Comparison of ENCODE assay signal across 22 cellular contexts in the genomic region with DNA sequence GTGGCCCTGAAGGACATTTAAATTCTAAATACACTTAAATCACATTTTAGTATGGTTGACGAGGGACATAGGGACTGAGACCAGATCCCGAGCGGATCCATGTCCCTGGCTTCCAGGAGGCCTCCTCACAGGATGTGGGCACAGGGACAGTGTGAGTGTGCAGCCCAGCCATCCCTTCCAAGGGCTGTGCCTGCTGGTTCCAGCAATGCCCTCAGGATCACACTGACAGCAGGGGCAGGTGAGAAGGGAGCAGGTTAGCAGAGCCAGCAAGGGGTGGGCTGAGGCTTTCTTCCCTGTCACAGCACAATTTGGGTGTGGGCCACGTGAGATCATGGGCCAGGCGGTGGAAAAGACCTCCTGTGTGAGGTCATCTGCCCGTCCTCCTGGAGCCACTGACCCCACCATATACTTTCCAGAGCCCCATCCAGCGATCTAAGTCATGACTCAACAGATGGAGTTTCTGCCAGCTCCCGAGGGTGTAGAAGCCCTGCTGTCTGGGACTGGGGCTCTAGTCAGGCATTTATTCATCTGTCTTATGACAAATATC. TPM values are rescaled to one million over a fixed set of nuclear protein-coding genes. Genes with fewer than 3 reads are reported as not detected.
DNase-seq lines count a peak whose midpoint lies in the region; ATAC-seq and TF ChIP-seq lines count a peak whose summit lies in the region.
"Had no signal": no experiment of that assay in that cellular context is flagged by ENCODE, and none has a peak within 500 bp of the region (broad histone marks: within the 10 kb centered on the region; RNA-seq: fewer than 3 reads in every experiment).

No MANE protein-coding gene starts in this region.

- H3K27ac ChIP-seq in ovary, result no peak overlapping the region
- H3K27ac ChIP-seq: pancreas, tibial nerve had no signal

- no peak overlapping the region for H3K4me3 Mint-ChIP-seq in activated CD8-positive, alpha-beta T cell treated with anti-CD3 and anti-CD28 coated beads for 36 hours
- H3K4me3 Mint-ChIP-seq in activated CD4-positive, alpha-beta memory T cell treated with anti-CD3 and anti-CD28 coated beads, Interleukin-2, amount 10 ng/mL, durations not matched to agents 7 days and 5 days, result no peak overlapping the region

- no peak for TF ChIP-seq POLR2A in ovary (IDR thresholded peaks at IDR 0.05)

- H3K36me3 ChIP-seq in ovary, result no peaks in the 10 kb centered on the region
- H3K36me3 ChIP-seq: pancreas had no signal

- intact Hi-C loops in ovary (cut with DNase I), result no loop called here
- intact Hi-C loops in activated CD8-positive, alpha-beta T cell treated with anti-CD3 and anti-CD28 coated beads for 36 hours (cut with micrococcal nuclease), result no loop called here

- H3K36me3 Mint-ChIP-seq in activated CD8-positive, alpha-beta T cell treated with anti-CD3 and anti-CD28 coated beads for 36 hours (ENCODE audit: low read depth), result peaks cover 2% of the 10 kb centered on the region
- peaks cover 29% of the 10 kb centered on the region for H3K36me3 Mint-ChIP-seq in activated CD4-positive, alpha-beta memory T cell treated with anti-CD3 and anti-CD28 coated beads, Interleukin-2, amount 10 ng/mL, durations not matched to agents 7 days and 5 days (ENCODE audit: low read depth)

- 87 to 91% (median 91%) methylated on average over 6 to 8 of the region's 8 CpGs for WGBS in ovary, 3 donors

- H3K27ac Mint-ChIP-seq in activated CD8-positive, alpha-beta T cell treated with anti-CD3 and anti-CD28 coated beads for 36 hours, result no peak overlapping the region
- no peak overlapping the region for H3K27ac Mint-ChIP-seq in activated CD4-positive, alpha-beta memory T cell treated with anti-CD3 and anti-CD28 coated beads, Interleukin-2, amount 10 ng/mL, durations not matched to agents 7 days and 5 days

- CTCF ChIA-PET in activated CD8-positive, alpha-beta T cell treated with anti-CD3 and anti-CD28 coated beads for 36 hours (lab: Charles Lee), result no interaction called here
- CTCF ChIA-PET in activated CD4-positive, alpha-beta memory T cell treated with anti-CD3 and anti-CD28 coated beads, Interleukin-2, amount 10 ng/mL, durations not matched to agents 7 days and 5 days (lab: Charles Lee), result no interaction called here

- no peak for ATAC-seq in activated CD8-positive, alpha-beta T cell treated with anti-CD3 and anti-CD28 coated beads for 36 hours
- no peak for ATAC-seq in GM19023 (IDR thresholded peaks at IDR 0.05; ENCODE audit: unreplicated experiment)
- ATAC-seq: left colon, pancreas had no signal

- H3K27me3 ChIP-seq in ovary, result no peaks in the 10 kb centered on the region
- H3K27me3 ChIP-seq: pancreas, tibial nerve had no signal

- no peak for TF ChIP-seq EP300 in ovary (IDR thresholded peaks at IDR 0.05)

- no peak for TF ChIP-seq CTCF in ovary (IDR thresholded peaks at IDR 0.05)
- TF ChIP-seq CTCF in activated CD8-positive, alpha-beta T cell treated with anti-CD3 and anti-CD28 coated beads for 36 hours (IDR thresholded peaks at IDR 0.05), result no peak

- no peak overlapping the region for H3K4me3 ChIP-seq in ovary
- H3K4me3 ChIP-seq: pancreas, smooth muscle cell, tibial nerve had no signal

- no peaks in the 10 kb centered on the region for H3K9me3 Mint-ChIP-seq in activated CD8-positive, alpha-beta T cell treated with anti-CD3 and anti-CD28 coated beads for 36 hours
- no peaks in the 10 kb centered on the region for H3K9me3 Mint-ChIP-seq in activated CD4-positive, alpha-beta memory T cell treated with anti-CD3 and anti-CD28 coated beads, Interleukin-2, amount 10 ng/mL, durations not matched to agents 7 days and 5 days

- DNase-seq in ELR (ENCODE audit: low read depth), result peak; percentile 71
- DNase-seq in LHCN-M2 (ENCODE audit: low read depth), result peak; percentile 66
- peak; percentile 45 for DNase-seq in dedifferentiated amniotic fluid mesenchymal stem cell (ENCODE audit: extremely low spot score)
- peak in 4 of 5 donors; percentile 7 to 24 (median 12) for DNase-seq in ovary
- no peak for DNase-seq in inferior parietal cortex (ENCODE audit: extremely low spot score)
- no peak for DNase-seq in activated CD8-positive, alpha-beta T cell treated with anti-CD3 and anti-CD28 coated beads for 36 hours
- DNase-seq in activated CD4-positive, alpha-beta memory T cell treated with anti-CD3 and anti-CD28 coated beads, Interleukin-2, amount 10 ng/mL, durations not matched to agents 7 days and 5 days, result no peak
- DNase-seq: activated naive CD4-positive, alpha-beta T cell treated with anti-CD3 and anti-CD28 coated beads, Interleukin-2, amount 50 U/mL, for 16 hours; C1 segment of cervical spinal cord; effector CD4-positive, alpha-beta T cell; hippocampal formation; NCI-H1105; NCI-H226; pancreas; Right ventricle myocardium superior had no signal

- peaks cover 13% of the 10 kb centered on the region for H3K4me1 Mint-ChIP-seq in activated CD8-positive, alpha-beta T cell treated with anti-CD3 and anti-CD28 coated beads for 36 hours (ENCODE audit: low read depth)
- H3K4me1 Mint-ChIP-seq in activated CD4-positive, alpha-beta memory T cell treated with anti-CD3 and anti-CD28 coated beads, Interleukin-2, amount 10 ng/mL, durations not matched to agents 7 days and 5 days, result peaks cover 31% of the 10 kb centered on the region

- POLR2A ChIA-PET in activated CD8-positive, alpha-beta T cell treated with anti-CD3 and anti-CD28 coated beads for 36 hours (lab: Charles Lee), result no interaction called here
- POLR2A ChIA-PET in activated CD4-positive, alpha-beta memory T cell treated with anti-CD3 and anti-CD28 coated beads, Interleukin-2, amount 10 ng/mL, durations not matched to agents 7 days and 5 days (lab: Charles Lee), result no interaction called here

- H3K4me1 ChIP-seq in ovary (ENCODE audit: insufficient read depth), result no peaks in the 10 kb centered on the region
- H3K4me1 ChIP-seq: pancreas had no signal

- H3K27me3 Mint-ChIP-seq in activated CD8-positive, alpha-beta T cell treated with anti-CD3 and anti-CD28 coated beads for 36 hours, result no peaks in the 10 kb centered on the region
- no peaks in the 10 kb centered on the region for H3K27me3 Mint-ChIP-seq in activated CD4-positive, alpha-beta memory T cell treated with anti-CD3 and anti-CD28 coated beads, Interleukin-2, amount 10 ng/mL, durations not matched to agents 7 days and 5 days

- no peaks in the 10 kb centered on the region for H3K9me3 ChIP-seq in ovary
- H3K9me3 ChIP-seq: pancreas, tibial nerve had no signal

RNA-seq across cellular contexts. Expression of a gene that starts 37.0 kb away (rescaled TPM):
- not detected in 2 replicates for total RNA-seq in LHCN-M2 (2014; rRNA removed)
- polyA plus RNA-seq in LHCN-M2 (2012), result not detected
- not detected for total RNA-seq in ovary
- polyA plus RNA-seq in ovary, result not detected
- not detected for total RNA-seq in activated CD8-positive, alpha-beta T cell treated with anti-CD3 and anti-CD28 coated beads for 36 hours
- total RNA-seq in activated CD4-positive, alpha-beta memory T cell treated with anti-CD3 and anti-CD28 coated beads, Interleukin-2, amount 10 ng/mL, durations not matched to agents 7 days and 5 days, result not detected
- total RNA-seq: bronchial epithelial cell; left colon; mucosa of gallbladder; pancreas; Right ventricle myocardium superior; smooth muscle cell; T-helper 2 cell treated with Interferon-gamma antibody and Interleukin-4, amounts not matched to agents 100 ng/mL and 5 ng/mL, for 36 hours; tibial nerve had no signal
- polyA plus RNA-seq: pancreas, smooth muscle cell had no signal

RNA-seq across cellular contexts. Expression of a gene that starts 43.2 kb away (rescaled TPM):
- total RNA-seq in LHCN-M2 (2014; rRNA removed), result 46.4 and 48.5 TPM in 2 replicates
- polyA plus RNA-seq in LHCN-M2 (2012), result 30.9 TPM
- 100 to 1,000 TPM in 4 of 7 donors, 10 to 100 TPM in 3; 63.5 to 135 (median 106) TPM for total RNA-seq in ovary
- 10 to 100 TPM; 43.5 to 74.9 TPM for polyA plus RNA-seq in ovary
- 10 to 100 TPM; 25.3 to 25.5 TPM for total RNA-seq in activated CD8-positive, alpha-beta T cell treated with anti-CD3 and anti-CD28 coated beads for 36 hours
- total RNA-seq in activated CD4-positive, alpha-beta memory T cell treated with anti-CD3 and anti-CD28 coated beads, Interleukin-2, amount 10 ng/mL, durations not matched to agents 7 days and 5 days, result 10 to 100 TPM; 55.3 to 59.4 TPM

RNA-seq across cellular contexts. Expression of a gene that starts 43.4 kb away (rescaled TPM):
- total RNA-seq in LHCN-M2 (2014; rRNA removed) (30.2 and 32.4 TPM in 2 replicates), ovary (10 to 100 TPM; 23.9 to 28.9 (median 26.4) TPM)
- polyA plus RNA-seq in LHCN-M2 (2012), result 19.2 TPM
- 10 to 100 TPM in 1 of 2 donors, 1 to 10 TPM in 1; 5.9 to 19.9 TPM for polyA plus RNA-seq in ovary
- 10 to 100 TPM; 16.2 to 17.3 TPM for total RNA-seq in activated CD8-positive, alpha-beta T cell treated with anti-CD3 and anti-CD28 coated beads for 36 hours
- total RNA-seq in activated CD4-positive, alpha-beta memory T cell treated with anti-CD3 and anti-CD28 coated beads, Interleukin-2, amount 10 ng/mL, durations not matched to agents 7 days and 5 days, result 10 to 100 TPM; 23.7 to 25.0 TPM

Comparison
In these comparisons a context has a peak if more than half of its experiments do, and no peak if none do; other contexts are left out.
1. DNase-seq: peak in ELR (single experiment), LHCN-M2 (single experiment), dedifferentiated amniotic fluid mesenchymal stem cell (single experiment) and ovary (4 of 5); none in inferior parietal cortex (single experiment), activated CD8-positive, alpha-beta T cell treated with anti-CD3 and anti-CD28 coated beads for 36 hours (single experiment) and activated CD4-positive, alpha-beta memory T cell treated with anti-CD3 and anti-CD28 coated beads, Interleukin-2, amount 10 ng/mL, durations not matched to agents 7 days and 5 days (single experiment).